Comparison of ENCODE assay signal across 14 cellular contexts in genomic region chr1:164188507-164188906, GRCh38.
"Had no signal": no experiment of that assay in that cellular context is flagged by ENCODE, and none has a peak within 500 bp of the region (broad histone marks: within the 10 kb centered on the region; RNA-seq: fewer than 3 reads in every experiment).

No MANE protein-coding gene starts in this region.

- DNase-seq: activated CD4-positive, alpha-beta T cell treated with anti-CD3 and anti-CD28 coated beads, Interleukin-2, amount 50 U/mL, for 4 hours; activated CD8-positive, alpha-beta memory T cell treated with anti-CD3 and anti-CD28 coated beads, Interleukin-2, amount 10 ng/mL, durations not matched to agents 7 days and 5 days; activated gamma-delta T cell; activated naive CD8-positive, alpha-beta T cell treated with anti-CD3 and anti-CD28 coated beads, Interleukin-2, amount 10 ng/mL, durations not matched to agents 7 days and 5 days; activated T-cell treated with anti-CD3 and anti-CD28 coated beads, Interleukin-2, amount 50 U/mL, for 4 hours; anterior cingulate cortex; endodermal cell; erythroblast; hypothalamus; mammary epithelial cell; stomach had no signal

- H3K27me3 ChIP-seq: stomach had no signal

- H3K4me3 Mint-ChIP-seq: activated CD8-positive, alpha-beta memory T cell treated with anti-CD3 and anti-CD28 coated beads, Interleukin-2, amount 10 ng/mL, durations not matched to agents 7 days and 5 days; activated naive CD8-positive, alpha-beta T cell treated with anti-CD3 and anti-CD28 coated beads, Interleukin-2, amount 10 ng/mL, durations not matched to agents 7 days and 5 days; activated T-cell treated with anti-CD3 and anti-CD28 coated beads, Interleukin-2, amount 50 U/mL, for 4 hours; endodermal cell; natural killer cell treated with Interleukin-12 subunit alpha and Interleukin-12 subunit beta and Interleukin-15 and Interleukin-18, amount 100 ng/mL, for 72 hours had no signal

- H3K27ac Mint-ChIP-seq: activated CD8-positive, alpha-beta memory T cell treated with anti-CD3 and anti-CD28 coated beads, Interleukin-2, amount 10 ng/mL, durations not matched to agents 7 days and 5 days; activated naive CD8-positive, alpha-beta T cell treated with anti-CD3 and anti-CD28 coated beads, Interleukin-2, amount 10 ng/mL, durations not matched to agents 7 days and 5 days; endodermal cell; natural killer cell treated with Interleukin-12 subunit alpha and Interleukin-12 subunit beta and Interleukin-15 and Interleukin-18, amount 100 ng/mL, for 72 hours had no signal

- H3K36me3 Mint-ChIP-seq: activated CD8-positive, alpha-beta memory T cell treated with anti-CD3 and anti-CD28 coated beads, Interleukin-2, amount 10 ng/mL, durations not matched to agents 7 days and 5 days; activated naive CD8-positive, alpha-beta T cell treated with anti-CD3 and anti-CD28 coated beads, Interleukin-2, amount 10 ng/mL, durations not matched to agents 7 days and 5 days; natural killer cell treated with Interleukin-12 subunit alpha and Interleukin-12 subunit beta and Interleukin-15 and Interleukin-18, amount 100 ng/mL, for 72 hours had no signal

- H3K4me1 Mint-ChIP-seq: activated CD8-positive, alpha-beta memory T cell treated with anti-CD3 and anti-CD28 coated beads, Interleukin-2, amount 10 ng/mL, durations not matched to agents 7 days and 5 days; activated naive CD8-positive, alpha-beta T cell treated with anti-CD3 and anti-CD28 coated beads, Interleukin-2, amount 10 ng/mL, durations not matched to agents 7 days and 5 days; endodermal cell had no signal

- H3K36me3 ChIP-seq: stomach, thoracic aorta had no signal

- H3K27ac ChIP-seq: stomach, thoracic aorta had no signal

- H3K9me3 ChIP-seq: stomach, thoracic aorta had no signal

- H3K4me3 ChIP-seq: stomach, thoracic aorta had no signal

- H3K27me3 Mint-ChIP-seq: activated CD8-positive, alpha-beta memory T cell treated with anti-CD3 and anti-CD28 coated beads, Interleukin-2, amount 10 ng/mL, durations not matched to agents 7 days and 5 days; activated naive CD8-positive, alpha-beta T cell treated with anti-CD3 and anti-CD28 coated beads, Interleukin-2, amount 10 ng/mL, durations not matched to agents 7 days and 5 days; natural killer cell treated with Interleukin-12 subunit alpha and Interleukin-12 subunit beta and Interleukin-15 and Interleukin-18, amount 100 ng/mL, for 72 hours had no signal

- H3K4me1 ChIP-seq: stomach had no signal

- ATAC-seq: activated CD4-positive, CD25-positive, alpha-beta regulatory T cell treated with anti-CD3 and anti-CD28 coated beads, Interleukin-2, amount 50 U/mL, for 24 hours; activated CD8-positive, alpha-beta memory T cell treated with anti-CD3 and anti-CD28 coated beads, Interleukin-2, amount 10 ng/mL, durations not matched to agents 7 days and 5 days; activated T-cell treated with anti-CD3 and anti-CD28 coated beads, Interleukin-2, amount 50 U/mL, for 4 hours; natural killer cell treated with Interleukin-12 subunit alpha and Interleukin-12 subunit beta and Interleukin-15 and Interleukin-18, amount 100 ng/mL, for 72 hours had no signal
